In the genomic region with DNA sequence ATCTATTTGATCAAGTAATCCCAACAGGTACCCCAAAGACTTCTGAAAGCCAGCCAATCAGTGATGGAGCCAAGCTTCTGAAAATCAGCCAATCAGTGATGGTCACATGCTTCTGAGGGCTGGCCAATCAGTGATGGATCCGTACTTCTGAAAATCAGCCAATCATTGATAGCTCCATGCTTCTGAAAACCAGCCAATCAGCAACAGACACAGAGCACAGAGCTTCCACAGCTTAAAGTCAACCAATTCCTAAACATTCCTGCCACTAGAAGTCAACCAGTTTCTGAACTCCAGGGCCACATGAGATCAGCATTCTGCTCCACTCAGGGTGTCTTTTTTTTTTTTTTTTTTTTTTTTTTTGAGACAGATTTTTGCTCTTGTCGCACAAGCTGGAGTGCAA, we compare ENCODE assay signal across 9 cellular contexts. TPM values are rescaled to one million over a fixed set of nuclear protein-coding genes. Genes with fewer than 3 reads are reported as not detected.
A peak's percentile ranks its signal among the peaks of the same experiment; 100 is the strongest.
DNase-seq lines count a peak whose midpoint lies in the region; ATAC-seq, FAIRE-seq and TF ChIP-seq lines count a peak whose summit lies in the region.
"Had no signal": no experiment of that assay in that cellular context is flagged by ENCODE, and none has a peak within 500 bp of the region (broad histone marks: within the 10 kb centered on the region; RNA-seq: fewer than 3 reads in every experiment).

No MANE protein-coding gene starts in this region.

- TF ChIP-seq CTCF in A549 (IDR thresholded peaks at IDR 0.05) (no peak), bronchial epithelial cell (IDR thresholded peaks at IDR 0.05; ENCODE audit: insufficient read depth, low read length, severe bottlenecking) (peak; percentile 18), Calu3 (IDR thresholded peaks at IDR 0.05; ENCODE audit: unreplicated experiment) (no peak)

- POLR2A ChIA-PET in A549 (lab: Yijun Ruan, JAX), result interaction anchor here (0.6 to 2.9 kb wide), 5 partner anchors 25 to 276 kb away, joined by 3 to 15 read pairs (median 5); a partner anchor contains a TSS

- no peak overlapping the region for H3K4me2 ChIP-seq in A549

- no peak for TF ChIP-seq EP300 in A549 (IDR thresholded peaks at IDR 0.05)

- no peaks in the 10 kb centered on the region for H3K4me1 ChIP-seq in A549

- H3K4me1 Mint-ChIP-seq in Calu3 (ENCODE audit: low read depth, unreplicated experiment), result no peaks in the 10 kb centered on the region

- H3K36me3 Mint-ChIP-seq in Calu3 (ENCODE audit: insufficient read depth, unreplicated experiment), result peaks cover 35% of the 10 kb centered on the region
- H3K36me3 Mint-ChIP-seq: CD8-positive, alpha-beta memory T cell had no signal

- H3K9me3 Mint-ChIP-seq in Calu3 (ENCODE audit: low read depth, unreplicated experiment), result no peaks in the 10 kb centered on the region
- H3K9me3 Mint-ChIP-seq: CD8-positive, alpha-beta memory T cell had no signal

- H3K4me3 ChIP-seq in A549, result no peak overlapping the region
- H3K4me3 ChIP-seq in bronchial epithelial cell (ENCODE audit: low read depth, low read length), result no peak overlapping the region

- FAIRE-seq in A549 (lab: Jason Lieb, UNC) (peak; percentile 18), bronchial epithelial cell (lab: Jason Lieb, UNC) (no peak)

- peaks cover 2% of the 10 kb centered on the region for H3K36me3 ChIP-seq in bronchial epithelial cell (ENCODE audit: control insufficient read depth, insufficient read depth, low read length)

- no peak overlapping the region for H3K4me3 Mint-ChIP-seq in Calu3 (ENCODE audit: low read depth, unreplicated experiment)
- H3K4me3 Mint-ChIP-seq: CD8-positive, alpha-beta memory T cell had no signal

- CTCF ChIA-PET in A549 (lab: Yijun Ruan, JAX), result interaction anchor here (1.1 to 24.1 kb wide), 17 partner anchors 8 to 262 kb away, joined by 3 to 927 read pairs (median 21); a partner anchor contains a TSS
- CTCF ChIA-PET in Calu3 (lab: Charles Lee), result interaction anchor here (0.5 to 1.5 kb wide), 5 partner anchors 37 to 149 kb away, joined by 3 to 7 read pairs (median 3); a partner anchor contains a TSS

- H3K27ac Mint-ChIP-seq in Calu3 (ENCODE audit: unreplicated experiment), result no peak overlapping the region
- H3K27ac Mint-ChIP-seq: CD8-positive, alpha-beta memory T cell had no signal

- H3K27ac ChIP-seq in A549, result no peak overlapping the region

- no peaks in the 10 kb centered on the region for H3K27me3 ChIP-seq in bronchial epithelial cell (ENCODE audit: control insufficient read depth, insufficient read depth, low read length)

- intact Hi-C loops in Calu3 (cut with micrococcal nuclease; ENCODE audit: unreplicated experiment), result no loop called here

- no peak for TF ChIP-seq POLR2A in A549 (IDR thresholded peaks at IDR 0.05; ENCODE audit: low read length)

- 53% methylated on average over 2 of the region's 2 CpGs for WGBS in A549 (ENCODE audit: missing lambda C conversion rate)

- H3K27me3 Mint-ChIP-seq in Calu3 (ENCODE audit: unreplicated experiment), result no peaks in the 10 kb centered on the region
- H3K27me3 Mint-ChIP-seq: CD8-positive, alpha-beta memory T cell had no signal

- ATAC-seq in A549, result peak; percentile 67 to 83; a peak in 4 of 6 replicates
- ATAC-seq in HG02678 (IDR thresholded peaks at IDR 0.05; ENCODE audit: unreplicated experiment), result no peak
- ATAC-seq in GM18861 (IDR thresholded peaks at IDR 0.05; ENCODE audit: unreplicated experiment), result no peak

- no peak for TF ChIP-seq RAD21 in A549 (conservative IDR thresholded peaks at IDR 0.05 in 1 of 2, IDR thresholded peaks at IDR 0.05 in 1 of 2)

- no TSS peak for BruUV-seq in Calu3 (replicated peaks; lab: Mats Ljungman, UMichigan)

- DNase-seq in A549 (ENCODE audit: low read depth in 1 of 2, low spot score in 1 of 2) (peak; percentile 70 to 92), HT1080 (ENCODE audit: low read depth) (peak; percentile 74), bronchial epithelial cell (ENCODE audit: low read depth) (peak; percentile 34), Calu3 (no peak)
- DNase-seq: CD8-positive, alpha-beta memory T cell; effector memory CD4-positive, alpha-beta T cell; stimulated activated CD4-positive, alpha-beta T cell treated with anti-CD3 and anti-CD28 coated beads, Interleukin-4, amount 100 ng/mL, for 1 hour had no signal

- H3K9me3 ChIP-seq in A549, result no peaks in the 10 kb centered on the region

TF ChIP-seq in A549, 52 proteins besides CTCF, POLR2A, EP300 and RAD21 (continues in another document):
- TF ChIP-seq HOXB13 (CRISPR knock-in tag; IDR thresholded peaks at IDR 0.05; ENCODE audit: low read depth) (no peak), CBX8 (IDR thresholded peaks at IDR 0.05) (no peak), PHF8 (IDR thresholded peaks at IDR 0.05; ENCODE audit: borderline replicate concordance, low read depth) (no peak)
- TF ChIP-seq, protein P1, sequence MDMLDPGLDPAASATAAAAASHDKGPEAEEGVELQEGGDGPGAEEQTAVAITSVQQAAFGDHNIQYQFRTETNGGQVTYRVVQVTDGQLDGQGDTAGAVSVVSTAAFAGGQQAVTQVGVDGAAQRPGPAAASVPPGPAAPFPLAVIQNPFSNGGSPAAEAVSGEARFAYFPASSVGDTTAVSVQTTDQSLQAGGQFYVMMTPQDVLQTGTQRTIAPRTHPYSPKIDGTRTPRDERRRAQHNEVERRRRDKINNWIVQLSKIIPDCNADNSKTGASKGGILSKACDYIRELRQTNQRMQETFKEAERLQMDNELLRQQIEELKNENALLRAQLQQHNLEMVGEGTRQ (IDR thresholded peaks at IDR 0.05), result peak; percentile 66

RNA-seq across cellular contexts. Expression of a gene that starts 8.2 kb away (rescaled TPM):
- 8.1 and 11.1 TPM in 2 replicates for polyA plus RNA-seq in A549 (2011; rRNA removed)
- 13.6 and 15.8 TPM in 2 replicates for polyA plus RNA-seq in A549 (2012; cell fraction: cytosol; rRNA removed)
- 19.8 and 22.5 TPM in 2 replicates for polyA plus RNA-seq in A549 (2012; cell fraction: nucleus; rRNA removed)
- polyA plus RNA-seq in A549 (2017; fragmentation: RNase III; extraction: RNeasy Plus Mini Kit Qiagen cat#74134 plus additional on column Dnase treatment), result 10.6 to 20.9 TPM (median 19.5 TPM) in 3 replicates
- polyA minus RNA-seq in A549 (2011; rRNA and poly(A)+ RNA removed), result 5.8 TPM in 2 replicates
- total RNA-seq in HT1080 (2014; rRNA removed; shearing (Covaris generic)), result not detected in 2 replicates
- polyA plus RNA-seq in HT1080 (2015; cell fraction: cytosol; rRNA removed), result 0.28 TPM in 1 of 2 replicates, not detected in the other
- polyA plus RNA-seq in HT1080 (2015; cell fraction: nucleus; rRNA removed), result 0.31 and 1.1 TPM in 2 replicates
- 1.3 and 1.9 TPM in 2 replicates for total RNA-seq in bronchial epithelial cell
- total RNA-seq in Calu3 (2022), result 2.6 and 5.7 TPM in 2 replicates

RNA-seq across cellular contexts. Expression of a gene that starts 23.9 kb away (rescaled TPM):
- polyA plus RNA-seq in A549 (2011; rRNA removed) (0.34 and 0.42 TPM in 2 replicates), A549 (2017; fragmentation: RNase III; extraction: RNeasy Plus Mini Kit Qiagen cat#74134 plus additional on column Dnase treatment) (0.46 to 0.78 TPM (median 0.47 TPM) in 3 replicates)
- 0.36 and 0.52 TPM in 2 replicates for polyA plus RNA-seq in A549 (2012; cell fraction: cytosol; rRNA removed)
- polyA plus RNA-seq in A549 (2012; cell fraction: nucleus; rRNA removed), result 0.97 TPM in 2 replicates
- polyA minus RNA-seq in A549 (2011; rRNA and poly(A)+ RNA removed), result 0.39 TPM in 1 of 2 replicates, not detected in the other
- 0.31 TPM in 1 of 2 replicates, not detected in the other for total RNA-seq in HT1080 (2014; rRNA removed; shearing (Covaris generic))
- 0.26 and 0.30 TPM in 2 replicates for polyA plus RNA-seq in HT1080 (2015; cell fraction: cytosol; rRNA removed)
- 0.82 and 3.0 TPM in 2 replicates for polyA plus RNA-seq in HT1080 (2015; cell fraction: nucleus; rRNA removed)
- total RNA-seq in bronchial epithelial cell (0.79 and 2.2 TPM in 2 replicates), Calu3 (2022) (57.6 and 72.2 TPM in 2 replicates)

RNA-seq across cellular contexts. Expression of a gene that starts 27.7 kb away (rescaled TPM):
- polyA plus RNA-seq in A549 (2011; rRNA removed) (49.0 and 74.2 TPM in 2 replicates), A549 (2017; fragmentation: RNase III; extraction: RNeasy Plus Mini Kit Qiagen cat#74134 plus additional on column Dnase treatment) (28.1 to 29.7 TPM (median 29.2 TPM) in 3 replicates)
- 109 and 112 TPM in 2 replicates for polyA plus RNA-seq in A549 (2012; cell fraction: cytosol; rRNA removed)
- 162 and 179 TPM in 2 replicates for polyA plus RNA-seq in A549 (2012; cell fraction: nucleus; rRNA removed)
- polyA minus RNA-seq in A549 (2011; rRNA and poly(A)+ RNA removed), result 34.8 and 43.6 TPM in 2 replicates
- total RNA-seq in HT1080 (2014; rRNA removed; shearing (Covaris generic)), result 44.3 and 49.4 TPM in 2 replicates
- polyA plus RNA-seq in HT1080 (2015; cell fraction: cytosol; rRNA removed), result 43.5 and 50.9 TPM in 2 replicates
- 64.1 and 68.3 TPM in 2 replicates for polyA plus RNA-seq in HT1080 (2015; cell fraction: nucleus; rRNA removed)
- total RNA-seq in bronchial epithelial cell (118 and 168 TPM in 2 replicates), Calu3 (2022) (118 TPM in 2 replicates)

RNA-seq across cellular contexts. Expression of a gene that starts 33.6 kb away (rescaled TPM):
- polyA plus RNA-seq in A549 (2011; rRNA removed) (30.4 and 31.9 TPM in 2 replicates), A549 (2017; fragmentation: RNase III; extraction: RNeasy Plus Mini Kit Qiagen cat#74134 plus additional on column Dnase treatment) (46.4 to 47.9 TPM (median 47.2 TPM) in 3 replicates)
- polyA plus RNA-seq in A549 (2012; cell fraction: cytosol; rRNA removed), result 93.7 and 119 TPM in 2 replicates
- polyA plus RNA-seq in A549 (2012; cell fraction: nucleus; rRNA removed), result 166 and 195 TPM in 2 replicates
- 35.4 and 36.8 TPM in 2 replicates for polyA minus RNA-seq in A549 (2011; rRNA and poly(A)+ RNA removed)
- total RNA-seq in HT1080 (2014; rRNA removed; shearing (Covaris generic)), result 54.2 and 60.6 TPM in 2 replicates
- 69.4 and 81.0 TPM in 2 replicates for polyA plus RNA-seq in HT1080 (2015; cell fraction: cytosol; rRNA removed)
- polyA plus RNA-seq in HT1080 (2015; cell fraction: nucleus; rRNA removed), result 65.5 and 69.8 TPM in 2 replicates
- total RNA-seq in bronchial epithelial cell (14.0 and 21.3 TPM in 2 replicates), Calu3 (2022) (84.4 and 91.0 TPM in 2 replicates)

RNA-seq across cellular contexts. Expression of a gene that starts 54.1 kb away (rescaled TPM):
- polyA plus RNA-seq in A549 (2011; rRNA removed) (not detected in 2 replicates), A549 (2017; fragmentation: RNase III; extraction: RNeasy Plus Mini Kit Qiagen cat#74134 plus additional on column Dnase treatment) (not detected in 3 replicates)
- 0.09 TPM in 1 of 2 replicates, not detected in the other for polyA plus RNA-seq in A549 (2012; cell fraction: cytosol; rRNA removed)
- polyA plus RNA-seq in A549 (2012; cell fraction: nucleus; rRNA removed), result 0.04 and 0.20 TPM in 2 replicates
- not detected in 2 replicates for polyA minus RNA-seq in A549 (2011; rRNA and poly(A)+ RNA removed)
- not detected in 2 replicates for total RNA-seq in HT1080 (2014; rRNA removed; shearing (Covaris generic))
- polyA plus RNA-seq in HT1080 (2015; cell fraction: cytosol; rRNA removed), result not detected in 2 replicates
- polyA plus RNA-seq in HT1080 (2015; cell fraction: nucleus; rRNA removed), result 0.34 TPM in 1 of 2 replicates, not detected in the other
- total RNA-seq in bronchial epithelial cell (not detected in 2 replicates), Calu3 (2022) (not detected in 2 replicates)
- total RNA-seq: CD8-positive, alpha-beta memory T cell had no signal
- polyA plus RNA-seq: CD8-positive, alpha-beta memory T cell had no signal

Comparison
In these comparisons a context has a peak if more than half of its experiments do, and no peak if none do; other contexts are left out.
1. ATAC-seq: peak in A549 (2 of 2); none in HG02678 (single experiment) and GM18861 (single experiment).
2. RNA of a gene that starts 23.9 kb away (total RNA-seq): 57.6 to 72.2 TPM in Calu3; 0.79 to 2.2 TPM in bronchial epithelial cell and 0.31 TPM in HT1080; every median in the first group is over 10 times any median in the second.